ENCODE assay signal across 22 cellular contexts in genomic region chr6:36495086-36495485, GRCh38. TPM values are rescaled to one million over a fixed set of nuclear protein-coding genes. Genes with fewer than 3 reads are reported as not detected.
"Had no signal": no experiment of that assay in that cellular context is flagged by ENCODE, and none has a peak within 500 bp of the region (broad histone marks: within the 10 kb centered on the region; RNA-seq: fewer than 3 reads in every experiment).

No MANE protein-coding gene starts in this region.

- H3K9me3 Mint-ChIP-seq: natural killer cell treated with Interleukin-12 subunit alpha and Interleukin-12 subunit beta and Interleukin-15 and Interleukin-18, amount 100 ng/mL, for 72 hours had no signal

- H3K4me3 ChIP-seq: breast epithelium, coronary artery, esophagus muscularis mucosa, gastroesophageal sphincter, heart left ventricle, tibial artery, vagina had no signal

- H3K27me3 ChIP-seq: breast epithelium, esophagus muscularis mucosa, gastroesophageal sphincter, heart left ventricle, spleen, tibial artery, vagina had no signal

- ATAC-seq: gastroesophageal sphincter; heart left ventricle; left ventricle myocardium superior; natural killer cell treated with Interleukin-12 subunit alpha and Interleukin-12 subunit beta and Interleukin-15 and Interleukin-18, amount 100 ng/mL, for 72 hours had no signal

- FAIRE-seq: astrocyte, endothelial cell of umbilical vein had no signal

- H3K27ac ChIP-seq: coronary artery, esophagus muscularis mucosa, gastroesophageal sphincter, tibial artery, vagina, WERI-Rb-1 had no signal

- H3K27me3 Mint-ChIP-seq: natural killer cell treated with Interleukin-12 subunit alpha and Interleukin-12 subunit beta and Interleukin-15 and Interleukin-18, amount 100 ng/mL, for 72 hours had no signal

- H3K9me3 ChIP-seq: breast epithelium, esophagus muscularis mucosa, gastroesophageal sphincter, heart left ventricle, spleen, tibial artery, vagina had no signal

- DNase-seq: activated CD4-positive, alpha-beta T cell treated with anti-CD3 and anti-CD28 coated beads for 1 hour; activated naive CD4-positive, alpha-beta T cell treated with Interleukin-2 at 50 U/mL for 16 hours; heart left ventricle; left ventricle myocardium superior; nucleus accumbens; posterior cingulate gyrus; retina; spleen; stimulated activated naive CD4-positive, alpha-beta T cell; substantia nigra; tibial artery; WERI-Rb-1 had no signal

- H3K4me3 Mint-ChIP-seq: natural killer cell treated with Interleukin-12 subunit alpha and Interleukin-12 subunit beta and Interleukin-15 and Interleukin-18, amount 100 ng/mL, for 72 hours had no signal

- H3K4me1 ChIP-seq: breast epithelium, esophagus muscularis mucosa, gastroesophageal sphincter, tibial artery, vagina had no signal

RNA-seq across cellular contexts. Expression of gene PXT1, which starts 52.4 kb away (rescaled TPM):
- total RNA-seq: endothelial cell of umbilical vein, esophagus muscularis mucosa, kidney epithelial cell, mucosa of gallbladder, vagina had no signal
- polyA plus RNA-seq: endothelial cell of umbilical vein, spleen had no signal
